ENCODE assay signal across 1 cellular context in genomic region chr13:60163525-60164471, GRCh38.
TF ChIP-seq lines count a peak whose summit lies in the region.

A gene with protein sequence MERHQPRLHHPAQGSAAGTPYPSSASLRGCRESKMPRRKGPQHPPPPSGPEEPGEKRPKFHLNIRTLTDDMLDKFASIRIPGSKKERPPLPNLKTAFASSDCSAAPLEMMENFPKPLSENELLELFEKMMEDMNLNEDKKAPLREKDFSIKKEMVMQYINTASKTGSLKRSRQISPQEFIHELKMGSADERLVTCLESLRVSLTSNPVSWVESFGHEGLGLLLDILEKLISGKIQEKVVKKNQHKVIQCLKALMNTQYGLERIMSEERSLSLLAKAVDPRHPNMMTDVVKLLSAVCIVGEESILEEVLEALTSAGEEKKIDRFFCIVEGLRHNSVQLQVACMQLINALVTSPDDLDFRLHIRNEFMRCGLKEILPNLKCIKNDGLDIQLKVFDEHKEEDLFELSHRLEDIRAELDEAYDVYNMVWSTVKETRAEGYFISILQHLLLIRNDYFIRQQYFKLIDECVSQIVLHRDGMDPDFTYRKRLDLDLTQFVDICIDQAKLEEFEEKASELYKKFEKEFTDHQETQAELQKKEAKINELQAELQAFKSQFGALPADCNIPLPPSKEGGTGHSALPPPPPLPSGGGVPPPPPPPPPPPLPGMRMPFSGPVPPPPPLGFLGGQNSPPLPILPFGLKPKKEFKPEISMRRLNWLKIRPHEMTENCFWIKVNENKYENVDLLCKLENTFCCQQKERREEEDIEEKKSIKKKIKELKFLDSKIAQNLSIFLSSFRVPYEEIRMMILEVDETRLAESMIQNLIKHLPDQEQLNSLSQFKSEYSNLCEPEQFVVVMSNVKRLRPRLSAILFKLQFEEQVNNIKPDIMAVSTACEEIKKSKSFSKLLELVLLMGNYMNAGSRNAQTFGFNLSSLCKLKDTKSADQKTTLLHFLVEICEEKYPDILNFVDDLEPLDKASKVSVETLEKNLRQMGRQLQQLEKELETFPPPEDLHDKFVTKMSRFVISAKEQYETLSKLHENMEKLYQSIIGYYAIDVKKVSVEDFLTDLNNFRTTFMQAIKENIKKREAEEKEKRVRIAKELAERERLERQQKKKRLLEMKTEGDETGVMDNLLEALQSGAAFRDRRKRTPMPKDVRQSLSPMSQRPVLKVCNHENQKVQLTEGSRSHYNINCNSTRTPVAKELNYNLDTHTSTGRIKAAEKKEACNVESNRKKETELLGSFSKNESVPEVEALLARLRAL (minus strand): TSS chr13:60163928. CDS start chr13:60163766, 162 bp downstream.

TF ChIP-seq in HepG2, 621 proteins besides CTCF, POLR2A, EP300 and RAD21 (continued from another document and continues in another):
- TF ChIP-seq ZUFSP (CRISPR knock-in tag; IDR thresholded peaks at IDR 0.05; ENCODE audit: borderline replicate concordance) (no peak), ZNF260 (CRISPR knock-in tag; IDR thresholded peaks at IDR 0.05; ENCODE audit: borderline replicate concordance, low read depth) (no peak), CREM (IDR thresholded peaks at IDR 0.05) (peak; percentile 95), CREM (CRISPR knock-in tag; IDR thresholded peaks at IDR 0.05) (peak; percentile 53; the same call in 1 of the 2 replicates), TAF1 (CRISPR knock-in tag; IDR thresholded peaks at IDR 0.05) (peak; percentile 87), SIN3A (IDR thresholded peaks at IDR 0.05; ENCODE audit: borderline replicate concordance, low read depth, low read length) (peak; percentile 98), ZNF496 (CRISPR knock-in tag; IDR thresholded peaks at IDR 0.05; ENCODE audit: insufficient replicate concordance) (no peak), ZNF44 (CRISPR knock-in tag; IDR thresholded peaks at IDR 0.05) (no peak), NFKB2 (CRISPR knock-in tag; IDR thresholded peaks at IDR 0.05; ENCODE audit: borderline replicate concordance) (peak; percentile 47; the same call in 1 of the 2 replicates), ZBTB21 (CRISPR knock-in tag; IDR thresholded peaks at IDR 0.05) (no peak), NBN (conservative IDR thresholded peaks at IDR 0.05) (no peak), LRRFIP1 (CRISPR knock-in tag; conservative IDR thresholded peaks at IDR 0.05) (no peak), ZFP36L2 (CRISPR knock-in tag; IDR thresholded peaks at IDR 0.05) (no peak), ZNF382 (CRISPR knock-in tag; IDR thresholded peaks at IDR 0.05; ENCODE audit: borderline replicate concordance) (no peak), FOXP4 (CRISPR knock-in tag; IDR thresholded peaks at IDR 0.05) (peak; percentile 37; the same call in 1 of the 2 replicates), ZSCAN9 (CRISPR knock-in tag; IDR thresholded peaks at IDR 0.05; ENCODE audit: borderline replicate concordance) (no peak), GATA4 (IDR thresholded peaks at IDR 0.05; ENCODE audit: borderline replicate concordance, low read depth) (no peak; the same call in 1 of the 2 replicates), RORA (CRISPR knock-in tag; IDR thresholded peaks at IDR 0.05) (no peak; the same call in 1 of the 2 replicates), HNF4G (IDR thresholded peaks at IDR 0.05; ENCODE audit: borderline replicate concordance, low read depth, low read length) (no peak), HNF4G (CRISPR knock-in tag; IDR thresholded peaks at IDR 0.05; ENCODE audit: borderline replicate concordance, low read depth) (peak; percentile 10), NCOR1 (IDR thresholded peaks at IDR 0.05; ENCODE audit: borderline replicate concordance, low read length) (no peak), ATF6 (CRISPR knock-in tag; conservative IDR thresholded peaks at IDR 0.05) (no peak), SETDB1 (CRISPR knock-in tag; IDR thresholded peaks at IDR 0.05; ENCODE audit: borderline replicate concordance) (no peak), ZNF572 (CRISPR knock-in tag; IDR thresholded peaks at IDR 0.05) (0 out of 2 replicates have a peak, but pooled peaks have one; percentile 18), HOXA7 (CRISPR knock-in tag; IDR thresholded peaks at IDR 0.05) (0 out of 2 replicates have a peak, but pooled peaks have one; percentile 90)
- TF ChIP-seq, protein P1, sequence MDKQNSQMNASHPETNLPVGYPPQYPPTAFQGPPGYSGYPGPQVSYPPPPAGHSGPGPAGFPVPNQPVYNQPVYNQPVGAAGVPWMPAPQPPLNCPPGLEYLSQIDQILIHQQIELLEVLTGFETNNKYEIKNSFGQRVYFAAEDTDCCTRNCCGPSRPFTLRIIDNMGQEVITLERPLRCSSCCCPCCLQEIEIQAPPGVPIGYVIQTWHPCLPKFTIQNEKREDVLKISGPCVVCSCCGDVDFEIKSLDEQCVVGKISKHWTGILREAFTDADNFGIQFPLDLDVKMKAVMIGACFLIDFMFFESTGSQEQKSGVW (CRISPR knock-in tag; IDR thresholded peaks at IDR 0.05; ENCODE audit: borderline replicate concordance): no peak
- TF ChIP-seq, protein P2, sequence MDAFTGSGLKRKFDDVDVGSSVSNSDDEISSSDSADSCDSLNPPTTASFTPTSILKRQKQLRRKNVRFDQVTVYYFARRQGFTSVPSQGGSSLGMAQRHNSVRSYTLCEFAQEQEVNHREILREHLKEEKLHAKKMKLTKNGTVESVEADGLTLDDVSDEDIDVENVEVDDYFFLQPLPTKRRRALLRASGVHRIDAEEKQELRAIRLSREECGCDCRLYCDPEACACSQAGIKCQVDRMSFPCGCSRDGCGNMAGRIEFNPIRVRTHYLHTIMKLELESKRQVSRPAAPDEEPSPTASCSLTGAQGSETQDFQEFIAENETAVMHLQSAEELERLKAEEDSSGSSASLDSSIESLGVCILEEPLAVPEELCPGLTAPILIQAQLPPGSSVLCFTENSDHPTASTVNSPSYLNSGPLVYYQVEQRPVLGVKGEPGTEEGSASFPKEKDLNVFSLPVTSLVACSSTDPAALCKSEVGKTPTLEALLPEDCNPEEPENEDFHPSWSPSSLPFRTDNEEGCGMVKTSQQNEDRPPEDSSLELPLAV (CRISPR knock-in tag; conservative IDR thresholded peaks at IDR 0.05; ENCODE audit: low read depth): peak; percentile 89; the same call in 1 of the 2 replicates
- TF ChIP-seq, protein P3, sequence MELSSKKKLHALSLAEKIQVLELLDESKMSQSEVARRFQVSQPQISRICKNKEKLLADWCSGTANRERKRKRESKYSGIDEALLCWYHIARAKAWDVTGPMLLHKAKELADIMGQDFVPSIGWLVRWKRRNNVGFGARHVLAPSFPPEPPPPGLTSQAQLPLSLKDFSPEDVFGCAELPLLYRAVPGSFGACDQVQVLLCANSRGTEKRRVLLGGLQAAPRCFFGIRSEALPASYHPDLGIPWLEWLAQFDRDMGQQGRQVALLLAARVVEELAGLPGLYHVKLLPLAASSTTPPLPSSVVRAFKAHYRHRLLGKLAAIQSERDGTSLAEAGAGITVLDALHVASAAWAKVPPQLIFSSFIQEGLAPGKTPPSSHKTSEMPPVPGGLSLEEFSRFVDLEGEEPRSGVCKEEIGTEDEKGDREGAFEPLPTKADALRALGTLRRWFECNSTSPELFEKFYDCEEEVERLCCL (CRISPR knock-in tag; IDR thresholded peaks at IDR 0.05; ENCODE audit: borderline replicate concordance): no peak; the same call in 1 of the 2 replicates
- TF ChIP-seq, protein P4, sequence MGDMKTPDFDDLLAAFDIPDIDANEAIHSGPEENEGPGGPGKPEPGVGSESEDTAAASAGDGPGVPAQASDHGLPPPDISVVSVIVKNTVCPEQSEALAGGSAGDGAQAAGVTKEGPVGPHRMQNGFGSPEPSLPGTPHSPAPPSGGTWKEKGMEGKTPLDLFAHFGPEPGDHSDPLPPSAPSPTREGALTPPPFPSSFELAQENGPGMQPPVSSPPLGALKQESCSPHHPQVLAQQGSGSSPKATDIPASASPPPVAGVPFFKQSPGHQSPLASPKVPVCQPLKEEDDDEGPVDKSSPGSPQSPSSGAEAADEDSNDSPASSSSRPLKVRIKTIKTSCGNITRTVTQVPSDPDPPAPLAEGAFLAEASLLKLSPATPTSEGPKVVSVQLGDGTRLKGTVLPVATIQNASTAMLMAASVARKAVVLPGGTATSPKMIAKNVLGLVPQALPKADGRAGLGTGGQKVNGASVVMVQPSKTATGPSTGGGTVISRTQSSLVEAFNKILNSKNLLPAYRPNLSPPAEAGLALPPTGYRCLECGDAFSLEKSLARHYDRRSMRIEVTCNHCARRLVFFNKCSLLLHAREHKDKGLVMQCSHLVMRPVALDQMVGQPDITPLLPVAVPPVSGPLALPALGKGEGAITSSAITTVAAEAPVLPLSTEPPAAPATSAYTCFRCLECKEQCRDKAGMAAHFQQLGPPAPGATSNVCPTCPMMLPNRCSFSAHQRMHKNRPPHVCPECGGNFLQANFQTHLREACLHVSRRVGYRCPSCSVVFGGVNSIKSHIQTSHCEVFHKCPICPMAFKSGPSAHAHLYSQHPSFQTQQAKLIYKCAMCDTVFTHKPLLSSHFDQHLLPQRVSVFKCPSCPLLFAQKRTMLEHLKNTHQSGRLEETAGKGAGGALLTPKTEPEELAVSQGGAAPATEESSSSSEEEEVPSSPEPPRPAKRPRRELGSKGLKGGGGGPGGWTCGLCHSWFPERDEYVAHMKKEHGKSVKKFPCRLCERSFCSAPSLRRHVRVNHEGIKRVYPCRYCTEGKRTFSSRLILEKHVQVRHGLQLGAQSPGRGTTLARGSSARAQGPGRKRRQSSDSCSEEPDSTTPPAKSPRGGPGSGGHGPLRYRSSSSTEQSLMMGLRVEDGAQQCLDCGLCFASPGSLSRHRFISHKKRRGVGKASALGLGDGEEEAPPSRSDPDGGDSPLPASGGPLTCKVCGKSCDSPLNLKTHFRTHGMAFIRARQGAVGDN (CRISPR knock-in tag; IDR thresholded peaks at IDR 0.05): peak; percentile 88
- TF ChIP-seq, protein P5, sequence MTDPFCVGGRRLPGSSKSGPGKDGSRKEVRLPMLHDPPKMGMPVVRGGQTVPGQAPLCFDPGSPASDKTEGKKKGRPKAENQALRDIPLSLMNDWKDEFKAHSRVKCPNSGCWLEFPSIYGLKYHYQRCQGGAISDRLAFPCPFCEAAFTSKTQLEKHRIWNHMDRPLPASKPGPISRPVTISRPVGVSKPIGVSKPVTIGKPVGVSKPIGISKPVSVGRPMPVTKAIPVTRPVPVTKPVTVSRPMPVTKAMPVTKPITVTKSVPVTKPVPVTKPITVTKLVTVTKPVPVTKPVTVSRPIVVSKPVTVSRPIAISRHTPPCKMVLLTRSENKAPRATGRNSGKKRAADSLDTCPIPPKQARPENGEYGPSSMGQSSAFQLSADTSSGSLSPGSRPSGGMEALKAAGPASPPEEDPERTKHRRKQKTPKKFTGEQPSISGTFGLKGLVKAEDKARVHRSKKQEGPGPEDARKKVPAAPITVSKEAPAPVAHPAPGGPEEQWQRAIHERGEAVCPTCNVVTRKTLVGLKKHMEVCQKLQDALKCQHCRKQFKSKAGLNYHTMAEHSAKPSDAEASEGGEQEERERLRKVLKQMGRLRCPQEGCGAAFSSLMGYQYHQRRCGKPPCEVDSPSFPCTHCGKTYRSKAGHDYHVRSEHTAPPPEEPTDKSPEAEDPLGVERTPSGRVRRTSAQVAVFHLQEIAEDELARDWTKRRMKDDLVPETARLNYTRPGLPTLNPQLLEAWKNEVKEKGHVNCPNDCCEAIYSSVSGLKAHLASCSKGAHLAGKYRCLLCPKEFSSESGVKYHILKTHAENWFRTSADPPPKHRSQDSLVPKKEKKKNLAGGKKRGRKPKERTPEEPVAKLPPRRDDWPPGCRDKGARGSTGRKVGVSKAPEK (CRISPR knock-in tag; IDR thresholded peaks at IDR 0.05; ENCODE audit: borderline replicate concordance): no peak
